ENCODE assay signal across 17 cellular contexts in the genomic region with DNA sequence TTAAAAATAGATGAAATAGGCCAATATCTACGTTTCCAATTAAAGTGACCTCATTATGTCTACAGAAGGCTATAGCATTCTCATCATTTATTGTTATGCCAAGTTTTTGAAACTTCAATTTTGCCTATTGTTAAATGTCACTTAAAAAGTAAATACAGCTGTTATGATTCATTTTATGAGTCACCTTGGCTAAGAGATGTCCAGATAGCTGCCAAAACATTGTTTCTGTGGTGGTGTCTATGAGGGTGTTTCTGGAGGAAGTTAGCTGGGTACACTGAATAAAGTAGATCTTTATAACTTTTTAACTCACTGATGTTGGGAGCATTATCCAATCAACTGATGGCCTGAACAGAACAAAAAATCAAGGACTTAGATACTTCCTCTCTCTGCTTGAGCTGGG.
DNase-seq lines count a peak whose midpoint lies in the region; ATAC-seq, FAIRE-seq and TF ChIP-seq lines count a peak whose summit lies in the region.
"Had no signal": no experiment of that assay in that cellular context is flagged by ENCODE, and none has a peak within 500 bp of the region (broad histone marks: within the 10 kb centered on the region; RNA-seq: fewer than 3 reads in every experiment).

No MANE protein-coding gene starts in this region.

- POLR2A ChIA-PET in PC-3 (lab: Charles Lee; ENCODE audit: unreplicated experiment): no interaction called here
- POLR2A ChIA-PET in HepG2 (lab: Yijun Ruan, JAX): no interaction called here

- TF ChIP-seq CTCF in PC-3 (conservative IDR thresholded peaks at IDR 0.05; ENCODE audit: low read depth, low read length): no peak
- no peak for TF ChIP-seq CTCF in epithelial cell of esophagus (IDR thresholded peaks at IDR 0.05; ENCODE audit: insufficient read depth, low read depth, low read length, missing control alignments)
- TF ChIP-seq CTCF in HepG2 (CRISPR knock-in tag; IDR thresholded peaks at IDR 0.05): no peak

- in situ Hi-C loops in HepG2 (cut with HindIII; ENCODE audit: extremely low pct_ligation_motif_present, low pct_unique_long_range_greater_than_20kb): no loop called here

- H4K20me1 ChIP-seq in PC-3 (ENCODE audit: low read length) (no peaks in the 10 kb centered on the region), HepG2 (ENCODE audit: insufficient read depth, low read length) (no peaks in the 10 kb centered on the region)

- H3K9me3 ChIP-seq in PC-3 (ENCODE audit: low read length) (no peaks in the 10 kb centered on the region), HepG2 (ENCODE audit: low read length) (no peaks in the 10 kb centered on the region)
- H3K9me3 ChIP-seq: vagina had no signal

- no peak for TF ChIP-seq RAD21 in HepG2 (CRISPR knock-in tag; IDR thresholded peaks at IDR 0.05)

- intact Hi-C loops in PC-3 (cut with micrococcal nuclease): loop anchor here (2.0 to 10.0 kb wide), 3 partner anchors 71 to 1135 kb away; no protein-coding TSS in a partner anchor
- intact Hi-C loops in HepG2 (cut with micrococcal nuclease; ENCODE audit: unreplicated experiment): no loop called here

- peak; percentile 90 for ATAC-seq in PC-3
- no peak for ATAC-seq in HepG2
- ATAC-seq: GM23338; stimulated activated naive B cell treated with anti-CD40 and anti-IgM and Interleukin-4, amounts not matched to agents 10 μg/mL and 1 μg/mL and 100 μg/mL, for 72 hours had no signal

- no peaks in the 10 kb centered on the region for H3F3A ChIP-seq in PC-3 (ENCODE audit: low read length, unreplicated experiment)

- H3K4me1 ChIP-seq in PC-3 (ENCODE audit: insufficient read depth, low read length): peaks cover 17% of the 10 kb centered on the region
- no peaks in the 10 kb centered on the region for H3K4me1 ChIP-seq in HepG2 (ENCODE audit: insufficient read depth, low read length)
- H3K4me1 ChIP-seq: vagina had no signal

- FAIRE-seq in HepG2 (lab: Jason Lieb, UNC): no peak

- H3K9me3 Mint-ChIP-seq in activated T-cell treated with anti-CD3 and anti-CD28 coated beads, Interleukin-2, amount 50 U/mL, for 24 hours: peaks cover 5% of the 10 kb centered on the region
- H3K9me3 Mint-ChIP-seq in T-helper 2 cell treated with Interferon-gamma antibody and Interleukin-4, amounts not matched to agents 5 μg/mL and 100 μg/mL, for 36 hours: peaks cover 5% of the 10 kb centered on the region
- H3K9me3 Mint-ChIP-seq: GM23338 had no signal

- H3K9me2 ChIP-seq in PC-3 (replicated peaks; ENCODE audit: low read length): no peaks in the 10 kb centered on the region

- H3K4me1 Mint-ChIP-seq in activated T-cell treated with anti-CD3 and anti-CD28 coated beads, Interleukin-2, amount 50 U/mL, for 24 hours (ENCODE audit: low read depth): no peaks in the 10 kb centered on the region
- H3K4me1 Mint-ChIP-seq in T-helper 2 cell treated with Interferon-gamma antibody and Interleukin-4, amounts not matched to agents 5 μg/mL and 100 μg/mL, for 36 hours (ENCODE audit: low read depth): no peaks in the 10 kb centered on the region
- H3K4me1 Mint-ChIP-seq: activated B cell treated with CpG ODN at 0.5 μM for 24 hours; GM23338; stimulated activated naive B cell treated with anti-CD40 and anti-IgM and Interleukin-4, amounts not matched to agents 10 μg/mL and 1 μg/mL and 100 μg/mL, for 72 hours had no signal

- peak; percentile 69 for DNase-seq in A172 (ENCODE audit: low spot score)
- DNase-seq in HCEC 1CT: peak; percentile 22
- peak; percentile 85 for DNase-seq in PC-3
- peak; percentile 60 for DNase-seq in epithelial cell of esophagus (ENCODE audit: low read depth)
- no peak for DNase-seq in germinal center (ENCODE audit: low spot score)
- no peak for DNase-seq in HepG2 (ENCODE audit: low spot score)
- no peak for DNase-seq in activated T-cell treated with anti-CD3 and anti-CD28 coated beads, Interleukin-2, amount 50 U/mL, for 24 hours
- DNase-seq in T-helper 2 cell treated with Interferon-gamma antibody and Interleukin-4, amounts not matched to agents 5 μg/mL and 100 μg/mL, for 36 hours (ENCODE audit: low spot score): no peak
- DNase-seq: activated B cell treated with CpG ODN at 0.5 μM for 24 hours; DMS 273 treated with DMSO at 0.1 percent for 48 hours; effector CD8-positive, alpha-beta T cell; NCI-H146; NCI-H82; stimulated activated CD4-positive, alpha-beta T cell treated with anti-CD3 and anti-CD28 coated beads, Interleukin-4, amount 100 ng/mL, for 1 hour; stimulated activated naive B cell treated with anti-CD40 and anti-IgM and Interleukin-4, amounts not matched to agents 10 μg/mL and 1 μg/mL and 100 μg/mL, for 72 hours had no signal

- CTCF ChIA-PET in PC-3 (lab: Charles Lee) (no interaction called here), HepG2 (lab: Yijun Ruan, JAX; ENCODE audit: low intra/inter-chr PET ratio, low total read pairs) (no interaction called here)

- H3K27ac ChIP-seq in PC-3 (ENCODE audit: low read length) (no peak overlapping the region), HepG2 (ENCODE audit: extremely low read length, insufficient read depth, low read length) (no peak overlapping the region)
- H3K27ac ChIP-seq: vagina had no signal

- no peak overlapping the region for H3K27ac Mint-ChIP-seq in activated T-cell treated with anti-CD3 and anti-CD28 coated beads, Interleukin-2, amount 50 U/mL, for 24 hours
- no peak overlapping the region for H3K27ac Mint-ChIP-seq in T-helper 2 cell treated with Interferon-gamma antibody and Interleukin-4, amounts not matched to agents 5 μg/mL and 100 μg/mL, for 36 hours
- H3K27ac Mint-ChIP-seq: activated B cell treated with CpG ODN at 0.5 μM for 24 hours; GM23338; stimulated activated naive B cell treated with anti-CD40 and anti-IgM and Interleukin-4, amounts not matched to agents 10 μg/mL and 1 μg/mL and 100 μg/mL, for 72 hours had no signal

- H3K27me3 ChIP-seq in PC-3 (ENCODE audit: low read length) (no peaks in the 10 kb centered on the region), HepG2 (ENCODE audit: control insufficient read depth in 1 of 2, insufficient read depth in 2 of 2, low read length in 2 of 2) (no peaks in the 10 kb centered on the region)
- H3K27me3 ChIP-seq: vagina had no signal

- H3K4me3 Mint-ChIP-seq in activated T-cell treated with anti-CD3 and anti-CD28 coated beads, Interleukin-2, amount 50 U/mL, for 24 hours: no peak overlapping the region
- H3K4me3 Mint-ChIP-seq in T-helper 2 cell treated with Interferon-gamma antibody and Interleukin-4, amounts not matched to agents 5 μg/mL and 100 μg/mL, for 36 hours: no peak overlapping the region
- H3K4me3 Mint-ChIP-seq: activated B cell treated with CpG ODN at 0.5 μM for 24 hours; GM23338; stimulated activated naive B cell treated with anti-CD40 and anti-IgM and Interleukin-4, amounts not matched to agents 10 μg/mL and 1 μg/mL and 100 μg/mL, for 72 hours had no signal

- no peak overlapping the region for H3K9ac ChIP-seq in PC-3 (ENCODE audit: low read length)
- no peak overlapping the region for H3K9ac ChIP-seq in HepG2 (ENCODE audit: insufficient read depth, low read depth, low read length)

- BruUV-seq in PC-3 (replicated peaks; lab: Mats Ljungman, UMichigan) (no TSS peak), HepG2 (replicated peaks; lab: Mats Ljungman, UMichigan) (no TSS peak)

- H3K79me2 ChIP-seq in PC-3 (ENCODE audit: low read length): no peaks in the 10 kb centered on the region
- H3K79me2 ChIP-seq in HepG2 (ENCODE audit: insufficient read depth, low read length): no peaks in the 10 kb centered on the region

- H3K4me2 ChIP-seq in PC-3 (ENCODE audit: low read length): no peak overlapping the region
- H3K4me2 ChIP-seq in HepG2 (ENCODE audit: low read depth, low read length): no peak overlapping the region
- H3K4me2 ChIP-seq: GM23338 had no signal

- H3K36me3 ChIP-seq in PC-3 (ENCODE audit: low read depth, low read length) (no peaks in the 10 kb centered on the region), HepG2 (replicated peaks in 1 of 2; ENCODE audit: control insufficient read depth in 1 of 2, insufficient read depth in 2 of 2, low read length in 2 of 2) (no peaks in the 10 kb centered on the region)
- H3K36me3 ChIP-seq: vagina had no signal

- no peaks in the 10 kb centered on the region for H3K27me3 Mint-ChIP-seq in activated T-cell treated with anti-CD3 and anti-CD28 coated beads, Interleukin-2, amount 50 U/mL, for 24 hours
- no peaks in the 10 kb centered on the region for H3K27me3 Mint-ChIP-seq in T-helper 2 cell treated with Interferon-gamma antibody and Interleukin-4, amounts not matched to agents 5 μg/mL and 100 μg/mL, for 36 hours (ENCODE audit: low read depth)
- H3K27me3 Mint-ChIP-seq: activated B cell treated with CpG ODN at 0.5 μM for 24 hours; stimulated activated naive B cell treated with anti-CD40 and anti-IgM and Interleukin-4, amounts not matched to agents 10 μg/mL and 1 μg/mL and 100 μg/mL, for 72 hours had no signal

- H3K4me3 ChIP-seq in PC-3 (ENCODE audit: low read length) (no peak overlapping the region), epithelial cell of esophagus (ENCODE audit: low read length) (no peak overlapping the region), HepG2 (replicated peaks in 1 of 3; ENCODE audit: insufficient read depth in 1 of 3, low read depth in 2 of 3, low read length in 3 of 3) (no peak overlapping the region)
- H3K4me3 ChIP-seq: GM23338, vagina had no signal

- TF ChIP-seq POLR2A in HepG2 (IDR thresholded peaks at IDR 0.05; ENCODE audit: insufficient read depth in 1 of 2, low read depth in 2 of 2, low read length in 2 of 2): no peak

- TF ChIP-seq EP300 in HepG2 (IDR thresholded peaks at IDR 0.05; ENCODE audit: low read depth in 2 of 2, low read length in 2 of 2): no peak
- no peak for TF ChIP-seq EP300 in HepG2 (CRISPR knock-in tag; IDR thresholded peaks at IDR 0.05; ENCODE audit: borderline replicate concordance)

- H2AFZ ChIP-seq in PC-3 (ENCODE audit: low read length) (no peak overlapping the region), HepG2 (ENCODE audit: low read length) (no peak overlapping the region)
- H2AFZ ChIP-seq: GM23338 had no signal

- no peaks in the 10 kb centered on the region for H3K36me3 Mint-ChIP-seq in activated T-cell treated with anti-CD3 and anti-CD28 coated beads, Interleukin-2, amount 50 U/mL, for 24 hours (ENCODE audit: low read depth)
- H3K36me3 Mint-ChIP-seq in T-helper 2 cell treated with Interferon-gamma antibody and Interleukin-4, amounts not matched to agents 5 μg/mL and 100 μg/mL, for 36 hours (ENCODE audit: low read depth): no peaks in the 10 kb centered on the region
- H3K36me3 Mint-ChIP-seq: stimulated activated naive B cell treated with anti-CD40 and anti-IgM and Interleukin-4, amounts not matched to agents 10 μg/mL and 1 μg/mL and 100 μg/mL, for 72 hours had no signal

- WGBS in HepG2 (ENCODE audit: low lambda C conversion rate): 4% methylated on average over 1 of the region's 1 CpG

TF ChIP-seq in HepG2, 621 proteins besides CTCF, POLR2A, EP300 and RAD21 (continues in another document):
- TF ChIP-seq ARNT2 (CRISPR knock-in tag; IDR thresholded peaks at IDR 0.05; ENCODE audit: low read depth): no peak
- no peak for TF ChIP-seq KDM5B (CRISPR knock-in tag; IDR thresholded peaks at IDR 0.05; ENCODE audit: borderline replicate concordance)
- TF ChIP-seq ZNF672 (CRISPR knock-in tag; IDR thresholded peaks at IDR 0.05): no peak
- no peak for TF ChIP-seq NR2C2 (CRISPR knock-in tag; IDR thresholded peaks at IDR 0.05; ENCODE audit: borderline replicate concordance)
- TF ChIP-seq HOXA5 (CRISPR knock-in tag; IDR thresholded peaks at IDR 0.05): no peak
- TF ChIP-seq FOXK2 (IDR thresholded peaks at IDR 0.05): no peak
- no peak for TF ChIP-seq MATR3 (CRISPR knock-in tag; IDR thresholded peaks at IDR 0.05)
- TF ChIP-seq MIXL1 (CRISPR knock-in tag; IDR thresholded peaks at IDR 0.05): no peak

Comparison
In these comparisons a context has a peak if more than half of its experiments do, and no peak if none do; other contexts are left out.
1. DNase-seq: peak in A172 (single experiment), HCEC 1CT (single experiment), PC-3 (single experiment) and epithelial cell of esophagus (single experiment); none in germinal center (single experiment), HepG2 (single experiment), activated T-cell treated with anti-CD3 and anti-CD28 coated beads, Interleukin-2, amount 50 U/mL, for 24 hours (single experiment) and T-helper 2 cell treated with Interferon-gamma antibody and Interleukin-4, amounts not matched to agents 5 μg/mL and 100 μg/mL, for 36 hours (single experiment).